ENCODE assay signal across 10 cellular contexts in the genomic region with DNA sequence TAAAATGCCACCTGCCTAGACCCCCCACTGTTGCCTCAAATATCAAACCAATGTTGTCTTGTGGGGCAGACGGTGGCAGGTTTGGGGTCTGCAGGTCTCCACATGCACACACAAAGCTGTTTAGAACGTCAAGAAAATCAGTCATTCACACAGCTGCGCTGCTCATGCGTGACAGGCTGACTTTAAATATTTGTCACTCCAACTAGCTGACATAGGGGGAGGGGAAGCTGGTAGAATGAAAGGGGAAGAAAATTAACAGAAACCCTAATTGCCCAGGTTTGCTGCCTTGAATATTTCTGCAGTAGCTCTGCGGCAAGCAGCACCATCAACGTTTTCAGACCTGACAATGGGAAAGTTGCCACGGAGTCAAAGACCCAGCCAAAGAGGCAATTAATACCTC.
DNase-seq lines count a peak whose midpoint lies in the region; ATAC-seq and TF ChIP-seq lines count a peak whose summit lies in the region.
"Had no signal": no experiment of that assay in that cellular context is flagged by ENCODE, and none has a peak within 500 bp of the region (broad histone marks: within the 10 kb centered on the region; RNA-seq: fewer than 3 reads in every experiment).

No MANE protein-coding gene starts in this region.

- DNase-seq in GM10248 (ENCODE audit: extremely low spot score) (peak; percentile 65), SHP77 treated with DMSO at 0.1 percent for 48 hours (lab: John Stamatoyannopoulos, UW) (peak; percentile 44), sciatic nerve (ENCODE audit: low spot score) (no peak), activated gamma-delta T cell treated with Interleukin-2 at 50 U/mL for 16 hours (no peak)
- DNase-seq: activated CD4-positive, alpha-beta memory T cell treated with anti-CD3 and anti-CD28 coated beads, Interleukin-2, amount 10 ng/mL, durations not matched to agents 7 days and 5 days; hypothalamus had no signal

- peak overlapping the region in 2 of 3 donors; percentile 6 to 88 for H3K27ac Mint-ChIP-seq in IgD-negative memory B cell
- H3K27ac Mint-ChIP-seq: activated CD4-positive, alpha-beta memory T cell treated with anti-CD3 and anti-CD28 coated beads, Interleukin-2, amount 10 ng/mL, durations not matched to agents 7 days and 5 days had no signal

- peaks cover 23 to 31% (median 28%) of the 10 kb centered on the region in 3 donors for H3K4me1 Mint-ChIP-seq in IgD-negative memory B cell

- no peak for TF ChIP-seq CTCF in GM10248 (IDR thresholded peaks at IDR 0.05; ENCODE audit: control extremely low read depth, extremely low read depth, low read depth, missing control alignments)

- no peaks in the 10 kb centered on the region for H3K36me3 Mint-ChIP-seq in IgD-negative memory B cell

- peaks cover 0 to 1% (median 0%) of the 10 kb centered on the region in 3 donors for H3K9me3 Mint-ChIP-seq in IgD-negative memory B cell
- H3K9me3 Mint-ChIP-seq: activated CD4-positive, alpha-beta memory T cell treated with anti-CD3 and anti-CD28 coated beads, Interleukin-2, amount 10 ng/mL, durations not matched to agents 7 days and 5 days had no signal

- POLR2A ChIA-PET in GM10248 (lab: Yijun Ruan, JAX), result no interaction called here

- intact Hi-C loops in sciatic nerve (cut with DNase I), result no loop called here

- CTCF ChIA-PET in GM10248 (lab: Yijun Ruan, JAX), result no interaction called here

- ATAC-seq in GM21390 (IDR thresholded peaks at IDR 0.05; ENCODE audit: unreplicated experiment) (peak; percentile 72), sciatic nerve (no peak), SK-N-SH treated with all-trans-retinoic acid at 6 μM for 48 hours (no peak)
- no peak for ATAC-seq in activated CD4-positive, CD25-positive, alpha-beta regulatory T cell treated with anti-CD3 and anti-CD28 coated beads, Interleukin-2, amount 50 U/mL, for 24 hours

- peak overlapping the region; percentile 72 to 95 (median 90) for H3K4me3 Mint-ChIP-seq in IgD-negative memory B cell
- H3K4me3 Mint-ChIP-seq: activated CD4-positive, alpha-beta memory T cell treated with anti-CD3 and anti-CD28 coated beads, Interleukin-2, amount 10 ng/mL, durations not matched to agents 7 days and 5 days had no signal

- no peaks in the 10 kb centered on the region for H3K27me3 Mint-ChIP-seq in IgD-negative memory B cell

TF ChIP-seq in SK-N-SH treated with all-trans-retinoic acid at 6 μM for 48 hours, 23 proteins besides CTCF, POLR2A, EP300 and RAD21:
- TF ChIP-seq TCF4 (CRISPR knock-in tag; IDR thresholded peaks at IDR 0.05; ENCODE audit: borderline replicate concordance) (no peak), GLIS3 (CRISPR knock-in tag; IDR thresholded peaks at IDR 0.05) (no peak), ZNF565 (CRISPR knock-in tag; conservative IDR thresholded peaks at IDR 0.05; ENCODE audit: low read depth) (no peak), ZFP30 (CRISPR knock-in tag; IDR thresholded peaks at IDR 0.05) (no peak), TOX (CRISPR knock-in tag; IDR thresholded peaks at IDR 0.05; ENCODE audit: borderline replicate concordance) (no peak), ZC3H10 (CRISPR knock-in tag; IDR thresholded peaks at IDR 0.05) (no peak), SNAI2 (CRISPR knock-in tag; IDR thresholded peaks at IDR 0.05) (no peak), BACH2 (CRISPR knock-in tag; IDR thresholded peaks at IDR 0.05; ENCODE audit: borderline replicate concordance) (no peak), ISL1 (CRISPR knock-in tag; IDR thresholded peaks at IDR 0.05) (no peak), ESRRG (CRISPR knock-in tag; IDR thresholded peaks at IDR 0.05) (no peak), OSR1 (CRISPR knock-in tag; IDR thresholded peaks at IDR 0.05) (no peak), ZNF8 (CRISPR knock-in tag; IDR thresholded peaks at IDR 0.05) (no peak), RARB (CRISPR knock-in tag; IDR thresholded peaks at IDR 0.05) (no peak), PPARA (CRISPR knock-in tag; IDR thresholded peaks at IDR 0.05; ENCODE audit: borderline replicate concordance) (no peak)
- TF ChIP-seq, protein P1, sequence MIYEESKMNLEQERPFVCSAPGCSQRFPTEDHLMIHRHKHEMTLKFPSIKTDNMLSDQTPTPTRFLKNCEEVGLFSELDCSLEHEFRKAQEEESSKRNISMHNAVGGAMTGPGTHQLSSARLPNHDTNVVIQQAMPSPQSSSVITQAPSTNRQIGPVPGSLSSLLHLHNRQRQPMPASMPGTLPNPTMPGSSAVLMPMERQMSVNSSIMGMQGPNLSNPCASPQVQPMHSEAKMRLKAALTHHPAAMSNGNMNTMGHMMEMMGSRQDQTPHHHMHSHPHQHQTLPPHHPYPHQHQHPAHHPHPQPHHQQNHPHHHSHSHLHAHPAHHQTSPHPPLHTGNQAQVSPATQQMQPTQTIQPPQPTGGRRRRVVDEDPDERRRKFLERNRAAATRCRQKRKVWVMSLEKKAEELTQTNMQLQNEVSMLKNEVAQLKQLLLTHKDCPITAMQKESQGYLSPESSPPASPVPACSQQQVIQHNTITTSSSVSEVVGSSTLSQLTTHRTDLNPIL (CRISPR knock-in tag; IDR thresholded peaks at IDR 0.05; ENCODE audit: low read depth), result no peak
- TF ChIP-seq, protein P2, sequence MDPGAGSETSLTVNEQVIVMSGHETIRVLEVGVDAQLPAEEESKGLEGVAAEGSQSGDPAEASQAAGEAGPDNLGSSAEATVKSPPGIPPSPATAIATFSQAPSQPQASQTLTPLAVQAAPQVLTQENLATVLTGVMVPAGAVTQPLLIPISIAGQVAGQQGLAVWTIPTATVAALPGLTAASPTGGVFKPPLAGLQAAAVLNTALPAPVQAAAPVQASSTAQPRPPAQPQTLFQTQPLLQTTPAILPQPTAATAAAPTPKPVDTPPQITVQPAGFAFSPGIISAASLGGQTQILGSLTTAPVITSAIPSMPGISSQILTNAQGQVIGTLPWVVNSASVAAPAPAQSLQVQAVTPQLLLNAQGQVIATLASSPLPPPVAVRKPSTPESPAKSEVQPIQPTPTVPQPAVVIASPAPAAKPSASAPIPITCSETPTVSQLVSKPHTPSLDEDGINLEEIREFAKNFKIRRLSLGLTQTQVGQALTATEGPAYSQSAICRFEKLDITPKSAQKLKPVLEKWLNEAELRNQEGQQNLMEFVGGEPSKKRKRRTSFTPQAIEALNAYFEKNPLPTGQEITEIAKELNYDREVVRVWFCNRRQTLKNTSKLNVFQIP (CRISPR knock-in tag; IDR thresholded peaks at IDR 0.05; ENCODE audit: borderline replicate concordance, low read depth), result no peak
- TF ChIP-seq, protein P3, sequence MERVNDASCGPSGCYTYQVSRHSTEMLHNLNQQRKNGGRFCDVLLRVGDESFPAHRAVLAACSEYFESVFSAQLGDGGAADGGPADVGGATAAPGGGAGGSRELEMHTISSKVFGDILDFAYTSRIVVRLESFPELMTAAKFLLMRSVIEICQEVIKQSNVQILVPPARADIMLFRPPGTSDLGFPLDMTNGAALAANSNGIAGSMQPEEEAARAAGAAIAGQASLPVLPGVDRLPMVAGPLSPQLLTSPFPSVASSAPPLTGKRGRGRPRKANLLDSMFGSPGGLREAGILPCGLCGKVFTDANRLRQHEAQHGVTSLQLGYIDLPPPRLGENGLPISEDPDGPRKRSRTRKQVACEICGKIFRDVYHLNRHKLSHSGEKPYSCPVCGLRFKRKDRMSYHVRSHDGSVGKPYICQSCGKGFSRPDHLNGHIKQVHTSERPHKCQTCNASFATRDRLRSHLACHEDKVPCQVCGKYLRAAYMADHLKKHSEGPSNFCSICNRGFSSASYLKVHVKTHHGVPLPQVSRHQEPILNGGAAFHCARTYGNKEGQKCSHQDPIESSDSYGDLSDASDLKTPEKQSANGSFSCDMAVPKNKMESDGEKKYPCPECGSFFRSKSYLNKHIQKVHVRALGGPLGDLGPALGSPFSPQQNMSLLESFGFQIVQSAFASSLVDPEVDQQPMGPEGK (CRISPR knock-in tag; IDR thresholded peaks at IDR 0.05; ENCODE audit: borderline replicate concordance), result no peak

Comparison
In these comparisons a context has a peak if more than half of its experiments do, and no peak if none do; other contexts are left out.
1. DNase-seq: peak in GM10248 (single experiment) and SHP77 treated with DMSO at 0.1 percent for 48 hours (single experiment); none in sciatic nerve (single experiment) and activated gamma-delta T cell treated with Interleukin-2 at 50 U/mL for 16 hours (single experiment).